ENCODE assay signal across 17 cellular contexts in the genomic region with DNA sequence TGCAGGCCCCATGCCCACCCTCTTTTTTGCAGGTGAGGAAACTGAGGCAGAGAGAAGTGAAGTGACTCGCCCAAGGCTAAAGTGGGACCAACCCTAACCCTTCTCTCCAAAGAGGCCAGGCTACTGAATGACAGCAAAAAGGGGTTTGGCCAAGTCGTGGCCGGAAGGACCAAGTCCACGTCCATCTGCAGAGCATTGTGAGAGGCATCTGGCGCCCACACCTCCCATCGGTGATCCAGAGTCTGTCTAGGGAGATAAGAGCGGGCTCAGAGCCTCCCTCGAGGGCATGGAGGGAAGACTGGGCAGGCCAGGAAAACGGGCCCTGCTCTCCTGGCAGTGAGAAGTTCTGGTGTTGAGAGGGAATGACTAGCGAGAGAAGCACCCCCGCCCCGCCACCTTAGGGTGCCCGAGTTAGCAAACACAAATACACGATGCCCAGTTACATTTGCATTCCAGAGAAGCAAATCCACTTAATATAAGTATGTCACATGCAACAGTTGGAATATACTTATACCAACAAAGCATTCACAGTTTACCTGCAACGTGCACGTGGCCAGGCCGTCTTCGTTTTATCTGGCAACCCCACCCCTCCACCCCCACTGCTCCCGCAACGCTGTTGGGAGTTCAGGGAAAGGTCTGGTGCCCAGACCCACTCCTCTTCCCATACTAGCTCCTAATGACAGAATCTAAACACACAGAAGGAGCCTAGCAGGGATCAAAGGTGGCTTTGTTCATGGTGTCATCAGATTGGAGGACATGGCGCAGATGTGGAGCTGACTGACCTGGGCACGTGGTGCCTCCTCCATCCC.
DNase-seq lines count a peak whose midpoint lies in the region; ATAC-seq and TF ChIP-seq lines count a peak whose summit lies in the region.
"Had no signal": no experiment of that assay in that cellular context is flagged by ENCODE, and none has a peak within 500 bp of the region (broad histone marks: within the 10 kb centered on the region; RNA-seq: fewer than 3 reads in every experiment).

No MANE protein-coding gene starts in this region.

- H3K36me3 ChIP-seq in BLaER1 treated with 17β-estradiol and CSF1 and Interleukin-3, amounts not matched to agents 10 nM and 100 nM, result no peaks in the 10 kb centered on the region
- H3K36me3 ChIP-seq in GM23338 (ENCODE audit: insufficient read depth), result no peaks in the 10 kb centered on the region
- H3K36me3 ChIP-seq in left lung, result no peaks in the 10 kb centered on the region
- H3K36me3 ChIP-seq: Peyer's patch had no signal

- no peaks in the 10 kb centered on the region for H3K4me1 Mint-ChIP-seq in GM23338
- H3K4me1 Mint-ChIP-seq in osteocyte (ENCODE audit: unreplicated experiment), result peaks cover 53% of the 10 kb centered on the region

- no peaks in the 10 kb centered on the region for H3K27me3 ChIP-seq in BLaER1 treated with 17β-estradiol and CSF1 and Interleukin-3, amounts not matched to agents 10 nM and 100 nM
- H3K27me3 ChIP-seq in GM23338 (ENCODE audit: insufficient read depth) (no peaks in the 10 kb centered on the region), left lung (no peaks in the 10 kb centered on the region)
- H3K27me3 ChIP-seq: Peyer's patch had no signal

- H3K4me2 ChIP-seq in BLaER1 treated with 17β-estradiol and CSF1 and Interleukin-3, amounts not matched to agents 10 nM and 100 nM, result peak overlapping the region in 9 of 11 experiments; percentile 16 to 92 (median 85); a peak in 12 of 22 replicates
- H3K4me2 ChIP-seq in GM23338, result no peak overlapping the region

- H3K79me2 ChIP-seq in GM23338 (replicated peaks; ENCODE audit: insufficient read depth), result no peaks in the 10 kb centered on the region

- peaks cover 2% of the 10 kb centered on the region for H3K27me3 Mint-ChIP-seq in GM23338 (ENCODE audit: insufficient read depth, low read depth, poor library complexity)
- peaks cover 4% of the 10 kb centered on the region for H3K27me3 Mint-ChIP-seq in osteocyte (ENCODE audit: unreplicated experiment)

- DNase-seq in GM23338 (ENCODE audit: low spot score) (no peak), left lung (peak; percentile 23 to 54), osteocyte (ENCODE audit: extremely low spot score, unreplicated experiment) (peak; percentile 78), NCI-H1436 treated with DMSO at 0.1 percent for 48 hours (lab: John Stamatoyannopoulos, UW) (no peak), cerebellar nuclear complex (lab: John Stamatoyannopoulos, UW) (no peak)
- DNase-seq: ACHN, DMS 273 treated with DMSO at 0.1 percent for 48 hours, DND-41, H7, IMR-90, NCI-H1092, NCI-H1694, NCI-H446 treated with DMSO at 0.1 percent for 48 hours, SHP77 treated with DMSO at 0.1 percent for 48 hours had no signal

- H4K20me1 ChIP-seq in BLaER1 treated with 17β-estradiol and CSF1 and Interleukin-3, amounts not matched to agents 10 nM and 100 nM, result no peaks in the 10 kb centered on the region
- H4K20me1 ChIP-seq in GM23338 (replicated peaks; ENCODE audit: insufficient read depth), result no peaks in the 10 kb centered on the region

- no peaks in the 10 kb centered on the region for H3K9me2 ChIP-seq in GM23338 (ENCODE audit: insufficient read depth)

- H3K27ac Mint-ChIP-seq in GM23338, result no peak overlapping the region
- peak overlapping the region; percentile 63 for H3K27ac Mint-ChIP-seq in osteocyte (ENCODE audit: unreplicated experiment)

- intact Hi-C loops in left lung (cut with DNase I), result no loop called here

- H3K9ac ChIP-seq in BLaER1 treated with 17β-estradiol and CSF1 and Interleukin-3, amounts not matched to agents 10 nM and 100 nM, result no peak overlapping the region; a peak in 1 of 22 replicates

- peaks cover 0 to 17% (median 1%) of the 10 kb centered on the region in 11 experiments; a peak in 15 of 22 replicates for H3K9me3 ChIP-seq in BLaER1 treated with 17β-estradiol and CSF1 and Interleukin-3, amounts not matched to agents 10 nM and 100 nM (replicated peaks in 1 of 11)
- no peaks in the 10 kb centered on the region for H3K9me3 ChIP-seq in left lung
- H3K9me3 ChIP-seq: Peyer's patch had no signal

- no peaks in the 10 kb centered on the region for H3K9me3 Mint-ChIP-seq in GM23338
- H3K9me3 Mint-ChIP-seq in osteocyte (ENCODE audit: unreplicated experiment), result peaks cover 4% of the 10 kb centered on the region

- ATAC-seq in GM23338 (no peak), left lung (no peak), GM18861 (IDR thresholded peaks at IDR 0.05; ENCODE audit: unreplicated experiment) (no peak)

- no peak overlapping the region for H3K4me3 Mint-ChIP-seq in GM23338
- no peak overlapping the region for H3K4me3 Mint-ChIP-seq in osteocyte (ENCODE audit: unreplicated experiment)

- TF ChIP-seq CTCF in GM23338 (conservative IDR thresholded peaks at IDR 0.05; ENCODE audit: low read depth in 2 of 2) (no peak), left lung (IDR thresholded peaks at IDR 0.05) (no peak), osteocyte (IDR thresholded peaks at IDR 0.05) (no peak)

- peak overlapping the region in 6 of 11 experiments; percentile 88 to 92 (median 90); a peak in 9 of 22 replicates for H3K27ac ChIP-seq in BLaER1 treated with 17β-estradiol and CSF1 and Interleukin-3, amounts not matched to agents 10 nM and 100 nM
- H3K27ac ChIP-seq in GM23338 (ENCODE audit: low read depth) (no peak overlapping the region), left lung (no peak overlapping the region)
- H3K27ac ChIP-seq: Peyer's patch had no signal

- peaks cover 40 to 76% (median 57%) of the 10 kb centered on the region in 10 experiments for H3K4me1 ChIP-seq in BLaER1 treated with 17β-estradiol and CSF1 and Interleukin-3, amounts not matched to agents 10 nM and 100 nM
- H3K4me1 ChIP-seq in GM23338 (ENCODE audit: insufficient read depth), result no peaks in the 10 kb centered on the region
- H3K4me1 ChIP-seq in left lung, result peaks cover 0 to 36% of the 10 kb centered on the region in 2 donors
- H3K4me1 ChIP-seq: Peyer's patch had no signal

- H2AFZ ChIP-seq in GM23338, result 0 out of 2 replicates have a peak overlapping the region, but pooled peaks have one; percentile 32

- H3K36me3 Mint-ChIP-seq in GM23338 (ENCODE audit: low read depth), result no peaks in the 10 kb centered on the region
- no peaks in the 10 kb centered on the region for H3K36me3 Mint-ChIP-seq in osteocyte (ENCODE audit: unreplicated experiment)

- no peaks in the 10 kb centered on the region for H3F3A ChIP-seq in GM23338 (replicated peaks; ENCODE audit: low read depth)

- no peak overlapping the region for H3K4me3 ChIP-seq in BLaER1 treated with 17β-estradiol and CSF1 and Interleukin-3, amounts not matched to agents 10 nM and 100 nM
- no peak overlapping the region for H3K4me3 ChIP-seq in GM23338
- no peak overlapping the region for H3K4me3 ChIP-seq in left lung
- H3K4me3 ChIP-seq: Peyer's patch had no signal

TF ChIP-seq in GM23338, 12 proteins besides CTCF, POLR2A, EP300 and RAD21 (continues in another document):
- TF ChIP-seq NANOG (IDR thresholded peaks at IDR 0.05; ENCODE audit: borderline replicate concordance), result no peak

Comparison
In these comparisons a context has a peak if more than half of its experiments do, and no peak if none do; other contexts are left out.
1. H3K27ac ChIP-seq: peak in BLaER1 treated with 17β-estradiol and CSF1 and Interleukin-3, amounts not matched to agents 10 nM and 100 nM (6 of 11); none in GM23338 (single experiment) and left lung (0 of 2).
2. DNase-seq: peak in left lung (2 of 2) and osteocyte (single experiment); none in GM23338 (single experiment), NCI-H1436 treated with DMSO at 0.1 percent for 48 hours (single experiment) and cerebellar nuclear complex (0 of 2).